Comparison of ENCODE assay signal across 13 cellular contexts in the genomic region with DNA sequence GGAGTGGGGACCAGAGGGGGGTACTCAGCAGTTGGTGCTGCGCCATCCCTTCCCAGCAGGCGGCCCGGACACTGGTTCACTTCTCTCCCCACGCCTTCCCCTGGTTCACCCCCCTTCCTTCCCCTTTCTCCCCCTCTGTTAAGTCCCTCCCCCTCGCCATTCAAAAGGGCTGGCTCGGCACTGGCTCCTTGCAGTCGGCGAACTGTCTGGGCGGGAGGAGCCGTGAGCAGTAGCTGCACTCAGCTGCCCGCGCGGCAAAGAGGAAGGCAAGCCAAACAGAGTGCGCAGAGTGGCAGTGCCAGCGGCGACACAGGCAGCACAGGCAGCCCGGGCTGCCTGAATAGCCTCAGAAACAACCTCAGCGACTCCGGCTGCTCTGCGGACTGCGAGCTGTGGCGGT. TPM values are rescaled to one million over a fixed set of nuclear protein-coding genes. Genes with fewer than 3 reads are reported as not detected.
DNase-seq lines count a peak whose midpoint lies in the region; ATAC-seq, FAIRE-seq and TF ChIP-seq lines count a peak whose summit lies in the region.
"Not testable (repeated sequence)": the region's sequence is repeated elsewhere in the genome, so short reads cannot be mapped to it uniquely, and the experiment has no call there.
"Had no signal": no experiment of that assay in that cellular context is flagged by ENCODE, and none has a peak within 500 bp of the region (broad histone marks: within the 10 kb centered on the region; RNA-seq: fewer than 3 reads in every experiment).

A gene with protein sequence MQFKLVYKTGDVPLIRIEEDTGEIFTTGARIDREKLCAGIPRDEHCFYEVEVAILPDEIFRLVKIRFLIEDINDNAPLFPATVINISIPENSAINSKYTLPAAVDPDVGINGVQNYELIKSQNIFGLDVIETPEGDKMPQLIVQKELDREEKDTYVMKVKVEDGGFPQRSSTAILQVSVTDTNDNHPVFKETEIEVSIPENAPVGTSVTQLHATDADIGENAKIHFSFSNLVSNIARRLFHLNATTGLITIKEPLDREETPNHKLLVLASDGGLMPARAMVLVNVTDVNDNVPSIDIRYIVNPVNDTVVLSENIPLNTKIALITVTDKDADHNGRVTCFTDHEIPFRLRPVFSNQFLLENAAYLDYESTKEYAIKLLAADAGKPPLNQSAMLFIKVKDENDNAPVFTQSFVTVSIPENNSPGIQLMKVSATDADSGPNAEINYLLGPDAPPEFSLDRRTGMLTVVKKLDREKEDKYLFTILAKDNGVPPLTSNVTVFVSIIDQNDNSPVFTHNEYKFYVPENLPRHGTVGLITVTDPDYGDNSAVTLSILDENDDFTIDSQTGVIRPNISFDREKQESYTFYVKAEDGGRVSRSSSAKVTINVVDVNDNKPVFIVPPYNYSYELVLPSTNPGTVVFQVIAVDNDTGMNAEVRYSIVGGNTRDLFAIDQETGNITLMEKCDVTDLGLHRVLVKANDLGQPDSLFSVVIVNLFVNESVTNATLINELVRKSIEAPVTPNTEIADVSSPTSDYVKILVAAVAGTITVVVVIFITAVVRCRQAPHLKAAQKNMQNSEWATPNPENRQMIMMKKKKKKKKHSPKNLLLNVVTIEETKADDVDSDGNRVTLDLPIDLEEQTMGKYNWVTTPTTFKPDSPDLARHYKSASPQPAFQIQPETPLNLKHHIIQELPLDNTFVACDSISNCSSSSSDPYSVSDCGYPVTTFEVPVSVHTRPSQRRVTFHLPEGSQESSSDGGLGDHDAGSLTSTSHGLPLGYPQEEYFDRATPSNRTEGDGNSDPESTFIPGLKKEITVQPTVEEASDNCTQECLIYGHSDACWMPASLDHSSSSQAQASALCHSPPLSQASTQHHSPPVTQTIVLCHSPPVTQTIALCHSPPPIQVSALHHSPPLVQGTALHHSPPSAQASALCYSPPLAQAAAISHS (N-terminal part only) (plus strand): TSS at position 191 of the 400 bp plus-strand sequence. CDS start 56,804 bp downstream, outside the sequence.

- not testable (repeated sequence) for H2AFZ ChIP-seq in GM23248; astrocyte (ENCODE audit: low read depth, low read length)

- CTCF ChIA-PET in activated CD4-positive, alpha-beta T cell treated with anti-CD3 and anti-CD28 coated beads for 36 hours (lab: Charles Lee): not testable (repeated sequence)

- H3F3A ChIP-seq in GM23248 (ENCODE audit: insufficient read depth): not testable (repeated sequence)

- not testable (repeated sequence) for H3K4me1 Mint-ChIP-seq in activated CD4-positive, alpha-beta T cell treated with anti-CD3 and anti-CD28 coated beads for 36 hours; astrocyte (ENCODE audit: low read depth, unreplicated experiment)

- H3K4me3 ChIP-seq in GM23248; astrocyte (ENCODE audit: insufficient read depth, low read depth, low read length); thyroid gland (replicated peaks in 1 of 3): not testable (repeated sequence)

- H3K9me2 ChIP-seq in GM23248 (ENCODE audit: insufficient read depth): not testable (repeated sequence)

- POLR2A ChIA-PET in activated CD4-positive, alpha-beta T cell treated with anti-CD3 and anti-CD28 coated beads for 36 hours (lab: Charles Lee): not testable (repeated sequence)

- not testable (repeated sequence) for H3K4me1 ChIP-seq in GM23248 (ENCODE audit: insufficient read depth); astrocyte (ENCODE audit: insufficient read depth, low read length); thyroid gland

- not testable (repeated sequence) for H3K36me3 ChIP-seq in GM23248 (ENCODE audit: low read depth); astrocyte (ENCODE audit: insufficient read depth, low read length); thyroid gland

- H4K20me1 ChIP-seq in GM23248 (ENCODE audit: insufficient read depth); astrocyte (ENCODE audit: insufficient read depth, low read length): not testable (repeated sequence)

- in situ Hi-C loops in GM23248 (cut with MboI): not testable (repeated sequence)

- H3K36me3 Mint-ChIP-seq in activated CD4-positive, alpha-beta T cell treated with anti-CD3 and anti-CD28 coated beads for 36 hours (ENCODE audit: low read depth); astrocyte (ENCODE audit: low read depth, unreplicated experiment): not testable (repeated sequence)

- intact Hi-C loops in activated CD4-positive, alpha-beta T cell treated with anti-CD3 and anti-CD28 coated beads for 36 hours (cut with DNase I, micrococcal nuclease); thyroid gland (cut with DNase I): not testable (repeated sequence)

- TF ChIP-seq POLR2A in thyroid gland (IDR thresholded peaks at IDR 0.05): not testable (repeated sequence)

- not testable (repeated sequence) for H3K4me2 ChIP-seq in GM23248 (ENCODE audit: unreplicated experiment); astrocyte (ENCODE audit: low read length)

- H3K9me3 Mint-ChIP-seq in activated CD4-positive, alpha-beta T cell treated with anti-CD3 and anti-CD28 coated beads for 36 hours (ENCODE audit: low read depth); astrocyte (ENCODE audit: unreplicated experiment): not testable (repeated sequence)

- not testable (repeated sequence) for TF ChIP-seq CTCF in astrocyte (IDR thresholded peaks at IDR 0.05; ENCODE audit: insufficient read depth, low read depth, low read length); thyroid gland (IDR thresholded peaks at IDR 0.05)

- H3K9ac ChIP-seq in GM23248; astrocyte (ENCODE audit: low read length): not testable (repeated sequence)

- peak; percentile 71 for ATAC-seq in activated CD4-positive, alpha-beta T cell treated with anti-CD3 and anti-CD28 coated beads for 36 hours
- ATAC-seq in left lobe of liver: peak; percentile 24

- H3K27ac ChIP-seq in GM23248; astrocyte (ENCODE audit: low read depth, low read length); thyroid gland: not testable (repeated sequence)

- H3K27me3 Mint-ChIP-seq in activated CD4-positive, alpha-beta T cell treated with anti-CD3 and anti-CD28 coated beads for 36 hours: peaks cover 12% of the 10 kb centered on the region
- not testable (repeated sequence) for H3K27me3 Mint-ChIP-seq in astrocyte (ENCODE audit: low read depth, unreplicated experiment)

- H3K79me2 ChIP-seq in GM23248 (ENCODE audit: insufficient read depth); astrocyte (ENCODE audit: insufficient read depth, low read length): not testable (repeated sequence)

- not testable (repeated sequence) for H3K9me3 ChIP-seq in GM23248 (ENCODE audit: low read depth); astrocyte (ENCODE audit: insufficient read depth, low read depth, low read length); thyroid gland

- not testable (repeated sequence) for H3K27ac Mint-ChIP-seq in activated CD4-positive, alpha-beta T cell treated with anti-CD3 and anti-CD28 coated beads for 36 hours; astrocyte (ENCODE audit: unreplicated experiment)

- H3K27me3 ChIP-seq in GM23248 (replicated peaks; ENCODE audit: insufficient read depth); astrocyte (ENCODE audit: insufficient read depth, low read length); thyroid gland: not testable (repeated sequence)

- FAIRE-seq in astrocyte (lab: Jason Lieb, UNC): not testable (repeated sequence)

- H3K4me3 Mint-ChIP-seq in activated CD4-positive, alpha-beta T cell treated with anti-CD3 and anti-CD28 coated beads for 36 hours: not testable (repeated sequence)
- H3K4me3 Mint-ChIP-seq in astrocyte (ENCODE audit: unreplicated experiment): peak within 1 kb of the TSS; percentile 77

- WGBS in GM23248 (ENCODE audit: low coverage in 1 of 2, low lambda C conversion rate in 2 of 2, missing lambda C conversion rate in 2 of 2), 2 experiments: 0 to 3% methylated on average over 6 to 9 of the region's 22 CpGs
- WGBS in thyroid gland, 2 donors: no CpG with 5 or more reads among the region's 22 CpGs

- DNase-seq in GM23248 (peak; percentile 12), NCI-H2171 (lab: John Stamatoyannopoulos, UW) (peak; percentile 2), glomerular visceral epithelial cell (ENCODE audit: extremely low spot score) (peak; percentile 9), pons (ENCODE audit: low spot score) (peak; percentile 4), thyroid gland (peak; percentile 46 to 65)
- peak; percentile 22 for DNase-seq in activated CD4-positive, alpha-beta T cell treated with anti-CD3 and anti-CD28 coated beads for 36 hours
- not testable (repeated sequence) for DNase-seq in astrocyte (ENCODE audit: low read depth); left lobe of liver (ENCODE audit: low spot score)

RNA-seq across cellular contexts. Expression of the gene that starts here (rescaled TPM):
- not detected in 2 replicates for total RNA-seq in GM23248 (2014; rRNA removed; shearing (Covaris generic))
- polyA plus RNA-seq in GM23248 (2016; fragmentation: Nextera tagmentation; extraction: Ambion mirVana): not detected in 2 replicates
- total RNA-seq in activated CD4-positive, alpha-beta T cell treated with anti-CD3 and anti-CD28 coated beads for 36 hours: not detected
- total RNA-seq in astrocyte (0.19 and 0.57 TPM in 2 replicates), left lobe of liver (not detected), thyroid gland (under 1 TPM in 3 of 4 donors, not detected in 1; 0.22 to 0.75 (median 0.49) TPM)
- total RNA-seq: activated CD4-positive, alpha-beta T cell treated with anti-CD3 and anti-CD28 coated beads, Interleukin-2, amount 10 ng/mL, durations not matched to agents 24 days and 14 days; colonic mucosa; HT-29; OCI-LY7; right lobe of liver had no signal
